23 cellular contexts compared by ENCODE assay signal in genomic region chr3:24853685-24854341, GRCh38.
A peak's percentile ranks its signal among the peaks of the same experiment; 100 is the strongest.
DNase-seq lines count a peak whose midpoint lies in the region; ATAC-seq and TF ChIP-seq lines count a peak whose summit lies in the region.
"Had no signal": no experiment of that assay in that cellular context is flagged by ENCODE, and none has a peak within 500 bp of the region (broad histone marks: within the 10 kb centered on the region; RNA-seq: fewer than 3 reads in every experiment).

No MANE protein-coding gene starts in this region.

- H3K4me1 Mint-ChIP-seq in MCF 10A (ENCODE audit: insufficient read depth, unreplicated experiment): peaks cover 6% of the 10 kb centered on the region
- H3K4me1 Mint-ChIP-seq: activated naive CD8-positive, alpha-beta T cell treated with anti-CD3 and anti-CD28 coated beads for 36 hours had no signal

- peak; percentile 23 for DNase-seq in DMS 273 treated with DMSO at 0.1 percent for 48 hours (lab: John Stamatoyannopoulos, UW)
- DNase-seq in NCI-H1105 treated with DMSO at 0.1 percent for 48 hours (lab: John Stamatoyannopoulos, UW): peak; percentile 89
- DNase-seq in NCI-H526 (lab: John Stamatoyannopoulos, UW): peak; percentile 71 to 75
- DNase-seq in dedifferentiated amniotic fluid mesenchymal stem cell (ENCODE audit: extremely low spot score): peak; percentile 31
- no peak for DNase-seq in MCF 10A (ENCODE audit: unreplicated experiment)
- no peak for DNase-seq in globus pallidus (ENCODE audit: low spot score)
- DNase-seq: activated CD4-positive, CD25-positive, alpha-beta regulatory T cell treated with anti-CD3 and anti-CD28 coated beads, Interleukin-2, amount 50 U/mL, for 72 hours; activated CD8-positive, alpha-beta T cell treated with anti-CD3 and anti-CD28 coated beads, Interleukin-2, amount 10 ng/mL, durations not matched to agents 7 days and 5 days; activated effector memory CD4-positive, alpha-beta T cell treated with anti-CD3 and anti-CD28 coated beads, Interleukin-2, amount 50 U/mL, for 16 hours; activated naive CD8-positive, alpha-beta T cell treated with anti-CD3 and anti-CD28 coated beads for 36 hours; caudate nucleus; DND-41; HCEC 1CT; KBM-7; left ventricle myocardium inferior; MM.1S; NCI-H2029; RPMI8226; stimulated activated CD4-positive, alpha-beta T cell treated with anti-CD3 and anti-CD28 coated beads, Interleukin-15, amount 100 ng/mL, for 24 hours; stimulated activated naive CD4-positive, alpha-beta T cell; T-helper 2 cell had no signal

- H3K9me3 Mint-ChIP-seq in MCF 10A (ENCODE audit: unreplicated experiment): no peaks in the 10 kb centered on the region
- H3K9me3 Mint-ChIP-seq: activated naive CD8-positive, alpha-beta T cell treated with anti-CD3 and anti-CD28 coated beads for 36 hours had no signal

- no TSS peak for BruUV-seq in MCF 10A (replicated peaks; lab: Mats Ljungman, UMichigan)

- intact Hi-C loops in MCF 10A (cut with micrococcal nuclease): no loop called here

- no peak for ATAC-seq in HG03378 (IDR thresholded peaks at IDR 0.05; ENCODE audit: unreplicated experiment)
- no peak for ATAC-seq in HG02798 (IDR thresholded peaks at IDR 0.05; ENCODE audit: poor library complexity, unreplicated experiment)
- ATAC-seq: activated CD8-positive, alpha-beta T cell treated with anti-CD3 and anti-CD28 coated beads, Interleukin-2, amount 10 ng/mL, durations not matched to agents 7 days and 5 days had no signal

- no peaks in the 10 kb centered on the region for H3K27me3 Mint-ChIP-seq in MCF 10A (ENCODE audit: insufficient read depth, unreplicated experiment)
- H3K27me3 Mint-ChIP-seq: activated naive CD8-positive, alpha-beta T cell treated with anti-CD3 and anti-CD28 coated beads for 36 hours had no signal

- POLR2A ChIA-PET in MCF 10A (lab: Yijun Ruan, JAX): no interaction called here

- no peak for TF ChIP-seq CTCF in MCF 10A (IDR thresholded peaks at IDR 0.05; ENCODE audit: unreplicated experiment)

- H3K27ac Mint-ChIP-seq in MCF 10A (ENCODE audit: low read depth, unreplicated experiment): no peak overlapping the region
- H3K27ac Mint-ChIP-seq: activated CD8-positive, alpha-beta T cell treated with anti-CD3 and anti-CD28 coated beads, Interleukin-2, amount 10 ng/mL, durations not matched to agents 7 days and 5 days; activated naive CD8-positive, alpha-beta T cell treated with anti-CD3 and anti-CD28 coated beads for 36 hours had no signal

- H3K36me3 Mint-ChIP-seq in MCF 10A (ENCODE audit: insufficient read depth, unreplicated experiment): no peaks in the 10 kb centered on the region
- H3K36me3 Mint-ChIP-seq: activated naive CD8-positive, alpha-beta T cell treated with anti-CD3 and anti-CD28 coated beads for 36 hours had no signal

- no peak overlapping the region for H3K4me3 Mint-ChIP-seq in MCF 10A (ENCODE audit: unreplicated experiment)
- H3K4me3 Mint-ChIP-seq: activated CD8-positive, alpha-beta T cell treated with anti-CD3 and anti-CD28 coated beads, Interleukin-2, amount 10 ng/mL, durations not matched to agents 7 days and 5 days; activated naive CD8-positive, alpha-beta T cell treated with anti-CD3 and anti-CD28 coated beads for 36 hours had no signal

- CTCF ChIA-PET in MCF 10A (lab: Yijun Ruan, JAX): interaction anchor here (0.6 kb wide), 1 partner anchor 1270 kb away, joined by 4 read pairs; no protein-coding TSS in a partner anchor

Comparison
In these comparisons a context has a peak if more than half of its experiments do, and no peak if none do; other contexts are left out.
1. DNase-seq: peak in DMS 273 treated with DMSO at 0.1 percent for 48 hours (single experiment), NCI-H1105 treated with DMSO at 0.1 percent for 48 hours (single experiment), NCI-H526 (2 of 2) and dedifferentiated amniotic fluid mesenchymal stem cell (single experiment); none in MCF 10A (single experiment) and globus pallidus (single experiment).